Comparison of ENCODE assay signal across 23 cellular contexts in genomic region chr7:147593271-147594057, GRCh38.
"Had no signal": no experiment of that assay in that cellular context is flagged by ENCODE, and none has a peak within 500 bp of the region (broad histone marks: within the 10 kb centered on the region; RNA-seq: fewer than 3 reads in every experiment).

No MANE protein-coding gene starts in this region.

- DNase-seq: activated B cell treated with CpG ODN at 0.5 μM for 24 hours; activated CD4-positive, alpha-beta memory T cell treated with anti-CD3 and anti-CD28 coated beads, Interleukin-2, amount 10 ng/mL, durations not matched to agents 7 days and 5 days; activated CD4-positive, alpha-beta T cell treated with anti-CD3 and anti-CD28 coated beads for 1 hour; activated CD4-positive, alpha-beta T cell treated with anti-CD3 and anti-CD28 coated beads for 36 hours; activated CD4-positive, alpha-beta T cell treated with anti-CD3 and anti-CD28 coated beads for 48 hours; activated CD4-positive, alpha-beta T cell treated with anti-CD3 and anti-CD28 coated beads, Interleukin-2, amount 10 ng/mL, durations not matched to agents 7 days and 5 days; activated CD4-positive, alpha-beta T cell treated with anti-CD3 and anti-CD28 coated beads, Interleukin-2, amount 50 U/mL, for 48 hours; activated CD8-positive, alpha-beta memory T cell treated with anti-CD3 and anti-CD28 coated beads for 24 hours; activated CD8-positive, alpha-beta memory T cell treated with anti-CD3 and anti-CD28 coated beads, Interleukin-2, amount 10 ng/mL, durations not matched to agents 7 days and 5 days; activated CD8-positive, alpha-beta memory T cell treated with anti-CD3 and anti-CD28 coated beads, Interleukin-2, amount 50 U/mL, for 48 hours; activated CD8-positive, alpha-beta T cell treated with anti-CD3 and anti-CD28 coated beads, Interleukin-2, amount 10 ng/mL, durations not matched to agents 7 days and 5 days; activated effector memory CD4-positive, alpha-beta T cell treated with Interleukin-2 at 50 U/mL for 16 hours; activated gamma-delta T cell; activated naive CD4-positive, alpha-beta T cell treated with anti-CD3 and anti-CD28 coated beads, Interleukin-2, amount 10 ng/mL, durations not matched to agents 7 days and 5 days; activated naive CD4-positive, alpha-beta T cell treated with Interleukin-2 at 50 U/mL for 16 hours; activated naive CD8-positive, alpha-beta T cell treated with anti-CD3 and anti-CD28 coated beads, Interleukin-2, amount 10 ng/mL, durations not matched to agents 7 days and 5 days; activated naive CD8-positive, alpha-beta T cell treated with anti-CD3 and anti-CD28 coated beads, Interleukin-2, amount 50 U/mL, for 24 hours; activated T-cell treated with anti-CD3 and anti-CD28 coated beads, Interleukin-2, amount 50 U/mL, for 24 hours; activated T-cell treated with anti-CD3 and anti-CD28 coated beads, Interleukin-2, amount 50 U/mL, for 48 hours; cerebellar nuclear complex; T-helper 1 cell; T-helper 2 cell; T-helper 9 cell had no signal
